In the genomic region with DNA sequence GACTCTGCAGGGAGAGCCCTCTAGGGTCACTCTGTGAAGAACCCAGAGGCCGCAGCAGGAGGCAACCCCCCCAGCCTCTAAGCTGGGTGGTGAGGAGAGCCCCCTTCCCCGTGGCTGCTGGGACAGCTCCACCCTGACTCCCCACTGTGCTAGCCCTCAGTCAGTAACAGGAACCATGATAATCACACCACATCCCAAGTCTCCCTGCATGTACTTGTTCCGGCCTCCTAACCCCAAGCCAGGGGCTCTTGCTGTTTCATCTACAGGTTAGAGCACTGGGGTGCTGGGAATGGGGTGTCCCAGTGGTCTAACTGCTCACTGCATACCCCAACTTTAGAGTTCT, we compare ENCODE assay signal across 22 cellular contexts. TPM values are rescaled to one million over a fixed set of nuclear protein-coding genes. Genes with fewer than 3 reads are reported as not detected.
A peak's percentile ranks its signal among the peaks of the same experiment; 100 is the strongest.
DNase-seq lines count a peak whose midpoint lies in the region; ATAC-seq, FAIRE-seq and TF ChIP-seq lines count a peak whose summit lies in the region.
"Had no signal": no experiment of that assay in that cellular context is flagged by ENCODE, and none has a peak within 500 bp of the region (broad histone marks: within the 10 kb centered on the region; RNA-seq: fewer than 3 reads in every experiment).

No MANE protein-coding gene starts in this region.

- H3K9me3 Mint-ChIP-seq in neural crest cell = peaks cover under 1% of the 10 kb centered on the region

- no peak overlapping the region for H3K9ac ChIP-seq in BLaER1

- H3K4me2 ChIP-seq in BLaER1 = peak overlapping the region; percentile 22; the same call in 1 of the 2 replicates

- H3K27ac ChIP-seq in BLaER1 = no peak overlapping the region
- peak overlapping the region; percentile 87 to 97 for H3K27ac ChIP-seq in ascending aorta
- H3K27ac ChIP-seq in thyroid gland = peak overlapping the region in 2 of 3 donors; percentile 52 to 91
- peak overlapping the region in 1 of 2 donors; percentile 4 for H3K27ac ChIP-seq in aorta (ENCODE audit: low read depth in 1 of 2, low read length in 2 of 2)
- H3K27ac ChIP-seq: C4-2B, Peyer's patch had no signal

- WGBS in thyroid gland, 2 donors = 100% methylated on average over 2 of the region's 3 CpGs
- 94 to 100% methylated on average over 2 to 3 of the region's 3 CpGs for WGBS in aorta, 2 donors

- H3K27ac Mint-ChIP-seq in neural crest cell (ENCODE audit: unreplicated experiment) = no peak overlapping the region

- H3K36me3 Mint-ChIP-seq in neural crest cell (ENCODE audit: low read depth) = no peaks in the 10 kb centered on the region

- H3K36me3 ChIP-seq in BLaER1 = no peaks in the 10 kb centered on the region
- no peaks in the 10 kb centered on the region for H3K36me3 ChIP-seq in ascending aorta
- no peaks in the 10 kb centered on the region for H3K36me3 ChIP-seq in thyroid gland
- H3K36me3 ChIP-seq in aorta (ENCODE audit: control insufficient read depth in 1 of 2, insufficient read depth in 2 of 2, low read length in 1 of 2) = no peaks in the 10 kb centered on the region
- H3K36me3 ChIP-seq: Peyer's patch had no signal

- H3K4me3 Mint-ChIP-seq in neural crest cell = peak overlapping the region; percentile 74

- H3K4me1 Mint-ChIP-seq in neural crest cell = peaks cover 13% of the 10 kb centered on the region

- no peak for TF ChIP-seq POLR2A in thyroid gland (IDR thresholded peaks at IDR 0.05)
- TF ChIP-seq POLR2A in H54 (IDR thresholded peaks at IDR 0.05; ENCODE audit: low read depth, low read length) = no peak

- FAIRE-seq in H54 (lab: Jason Lieb, UNC) = no peak
- FAIRE-seq: D721Med had no signal

- no peaks in the 10 kb centered on the region for H3K27me3 ChIP-seq in BLaER1
- H3K27me3 ChIP-seq in ascending aorta = no peaks in the 10 kb centered on the region
- no peaks in the 10 kb centered on the region for H3K27me3 ChIP-seq in thyroid gland
- H3K27me3 ChIP-seq in aorta (ENCODE audit: control insufficient read depth in 1 of 2, insufficient read depth in 2 of 2, low read length in 1 of 2) = no peaks in the 10 kb centered on the region
- H3K27me3 ChIP-seq: Peyer's patch had no signal

- H3K27me3 Mint-ChIP-seq in neural crest cell (ENCODE audit: low read depth) = no peaks in the 10 kb centered on the region

- no peak for ATAC-seq in aorta (ENCODE audit: low FRiP score)
- ATAC-seq: Right ventricle myocardium inferior had no signal

- TF ChIP-seq CTCF in ascending aorta (IDR thresholded peaks at IDR 0.05) (no peak), neural crest cell (conservative IDR thresholded peaks at IDR 0.05) (no peak), thyroid gland (IDR thresholded peaks at IDR 0.05) (no peak)

- peaks cover 21% of the 10 kb centered on the region for H4K20me1 ChIP-seq in BLaER1

- no peak for DNase-seq in ascending aorta (ENCODE audit: low spot score in 2 of 2)
- no peak for DNase-seq in neural crest cell (ENCODE audit: low read depth, low spot score)
- DNase-seq in thyroid gland = no peak
- DNase-seq in H54 (ENCODE audit: insufficient read length, low spot score) = no peak
- no peak for DNase-seq in RPMI8226
- DNase-seq in aorta = no peak
- DNase-seq in NCI-H1417 treated with DMSO at 0.1 percent for 48 hours (lab: John Stamatoyannopoulos, UW) = no peak
- DNase-seq: AML-193, DMS53, GDM1, H7, Kasumi-1, NCI-H1694 treated with DMSO at 0.1 percent for 48 hours, NCI-H2081 treated with DMSO at 0.1 percent for 48 hours, NCI-H2171 treated with DMSO at 0.1 percent for 48 hours, NCI-H524 treated with DMSO at 0.1 percent for 48 hours, NCI-H82, Peyer's patch had no signal

- H3K4me1 ChIP-seq in BLaER1 = peaks cover 55% of the 10 kb centered on the region
- H3K4me1 ChIP-seq in ascending aorta = peaks cover 36 to 51% of the 10 kb centered on the region in 2 donors
- peaks cover 51 to 75% of the 10 kb centered on the region in 2 donors for H3K4me1 ChIP-seq in thyroid gland
- H3K4me1 ChIP-seq in aorta (ENCODE audit: control insufficient read depth in 1 of 2, insufficient read depth in 2 of 2, low read length in 2 of 2) = no peaks in the 10 kb centered on the region

- intact Hi-C loops in ascending aorta (cut with DNase I) = no loop called here
- intact Hi-C loops in thyroid gland (cut with DNase I) = no loop called here
- intact Hi-C loops in aorta (cut with DNase I) = no loop called here

- H3K4me3 ChIP-seq in BLaER1 (no peak overlapping the region), ascending aorta (no peak overlapping the region), thyroid gland (replicated peaks in 1 of 3) (no peak overlapping the region), aorta (ENCODE audit: low read length in 2 of 2) (no peak overlapping the region)
- H3K4me3 ChIP-seq: Peyer's patch had no signal

- H3K9me3 ChIP-seq in BLaER1 (no peaks in the 10 kb centered on the region), ascending aorta (no peaks in the 10 kb centered on the region), thyroid gland (no peaks in the 10 kb centered on the region), aorta (ENCODE audit: control insufficient read depth, low read length) (no peaks in the 10 kb centered on the region)
- H3K9me3 ChIP-seq: Peyer's patch had no signal

RNA-seq across cellular contexts. Expression of a gene that starts 26.9 kb away (rescaled TPM):
- total RNA-seq in ascending aorta (252 TPM), neural crest cell (93.5 and 105 TPM in 2 replicates), thyroid gland (100 to 1,000 TPM in 3 of 4 donors, 10 to 100 TPM in 1; 34.5 to 123 (median 111) TPM), aorta (10 to 100 TPM; 59.7 to 64.4 TPM)
- 100 to 1,000 TPM in 1 of 2 donors, 10 to 100 TPM in 1; 15.4 to 102 TPM for polyA plus RNA-seq in aorta

RNA-seq across cellular contexts. Expression of a gene that starts 31.2 kb away (rescaled TPM):
- total RNA-seq in ascending aorta (26.3 TPM), neural crest cell (12.8 and 13.4 TPM in 2 replicates), thyroid gland (10 to 100 TPM; 50.3 to 82.7 (median 65.2) TPM), aorta (10 to 100 TPM; 35.2 to 45.3 TPM)
- 10 to 100 TPM; 24.8 to 38.0 TPM for polyA plus RNA-seq in aorta

RNA-seq across cellular contexts. Expression of a gene that starts 48.1 kb away (rescaled TPM):
- total RNA-seq in ascending aorta (46.0 TPM), neural crest cell (21.7 and 22.2 TPM in 2 replicates), thyroid gland (10 to 100 TPM; 19.5 to 34.5 (median 25.6) TPM), aorta (10 to 100 TPM; 21.0 to 29.5 TPM)
- polyA plus RNA-seq in aorta = 10 to 100 TPM; 13.3 to 59.0 TPM

RNA-seq across cellular contexts. Expression of a gene that starts 48.1 kb away (rescaled TPM):
- total RNA-seq in ascending aorta = 150 TPM
- 70.9 and 86.4 TPM in 2 replicates for total RNA-seq in neural crest cell
- total RNA-seq in thyroid gland = 100 to 1,000 TPM in 3 of 4 donors, 10 to 100 TPM in 1; 92.6 to 216 (median 138) TPM
- total RNA-seq in aorta = 100 to 1,000 TPM; 101 to 111 TPM
- 100 to 1,000 TPM in 1 of 2 donors, 10 to 100 TPM in 1; 96.7 to 176 TPM for polyA plus RNA-seq in aorta
